8 cellular contexts compared by ENCODE assay signal in genomic region chr12:46268617-46269428, GRCh38. TPM values are rescaled to one million over a fixed set of nuclear protein-coding genes. Genes with fewer than 3 reads are reported as not detected.
A peak's percentile ranks its signal among the peaks of the same experiment; 100 is the strongest.
DNase-seq lines count a peak whose midpoint lies in the region; TF ChIP-seq lines count a peak whose summit lies in the region.

Gene SLC38A1 (minus strand): TSS chr12:46269043. CDS start chr12:46239800, 29,243 bp downstream.

- peaks cover 48% of the 10 kb centered on the region for H3K79me2 ChIP-seq in SU-DHL-6 (ENCODE audit: insufficient read depth, low read length)

- H4K20me1 ChIP-seq in SU-DHL-6 (ENCODE audit: low read depth, low read length), result peaks cover 24% of the 10 kb centered on the region

- TF ChIP-seq CTCF in GM10248 (IDR thresholded peaks at IDR 0.05; ENCODE audit: control extremely low read depth, extremely low read depth, low read depth, missing control alignments) (no peak), HFF-Myc (IDR thresholded peaks at IDR 0.05; ENCODE audit: low read depth, low read length, missing control alignments) (no peak), SU-DHL-6 (IDR thresholded peaks at IDR 0.05; ENCODE audit: insufficient read depth, low read length, poor library complexity, severe bottlenecking) (no peak), adrenal gland (IDR thresholded peaks at IDR 0.05) (no peak), right atrium auricular region (IDR thresholded peaks at IDR 0.05) (no peak)

- TF ChIP-seq POLR2A in adrenal gland (IDR thresholded peaks at IDR 0.05), result peak in 1 of 2 donors; percentile 48

- H2AFZ ChIP-seq in SU-DHL-6 (ENCODE audit: low read depth, low read length, severe bottlenecking), result peak within 1 kb of the TSS; percentile 76

- CTCF ChIA-PET in GM10248 (lab: Yijun Ruan, JAX), result interaction anchor here (0.7 to 2.7 kb wide), 6 partner anchors 15 to 283 kb away, joined by 3 to 7 read pairs (median 4); no protein-coding TSS in a partner anchor

- H3K4me1 ChIP-seq in adrenal gland (replicated peaks in 1 of 2) (peaks cover 19 to 20% of the 10 kb centered on the region in 2 donors), right atrium auricular region (peaks cover 0 to 40% of the 10 kb centered on the region in 2 donors)

- POLR2A ChIA-PET in GM10248 (lab: Yijun Ruan, JAX), result interaction anchor here (0.8 to 1.4 kb wide), 7 partner anchors 89 to 144 kb away, joined by 3 to 4 read pairs (median 3); no protein-coding TSS in a partner anchor

- 1 to 2% (median 1%) methylated on average over 34 to 72 of the region's 72 CpGs for WGBS in adrenal gland, 4 donors

- intact Hi-C loops in adrenal gland (cut with DNase I), result no loop called here

- H3K4me3 ChIP-seq in HFF-Myc (replicated peaks; ENCODE audit: low read depth, low read length) (peak within 1 kb of the TSS; percentile 91), SU-DHL-6 (ENCODE audit: insufficient read depth, low read length, poor library complexity, severe bottlenecking) (peak within 1 kb of the TSS; percentile 66), adrenal gland (peak within 1 kb of the TSS in 3 of 4 donors; percentile 41 to 61 (median 49)), right atrium auricular region (peak within 1 kb of the TSS; percentile 44 to 63)

- no peaks in the 10 kb centered on the region for H3K27me3 ChIP-seq in SU-DHL-6 (ENCODE audit: low read length)
- peaks cover 5% of the 10 kb centered on the region for H3K27me3 ChIP-seq in adrenal gland
- no peaks in the 10 kb centered on the region for H3K27me3 ChIP-seq in right atrium auricular region

- peaks cover 18% of the 10 kb centered on the region for H3F3A ChIP-seq in SU-DHL-6 (ENCODE audit: insufficient read depth)

- no peaks in the 10 kb centered on the region for H3K9me2 ChIP-seq in SU-DHL-6 (replicated peaks; ENCODE audit: insufficient read depth, low read length)

- H3K36me3 ChIP-seq in SU-DHL-6 (ENCODE audit: low read length), result no peaks in the 10 kb centered on the region
- H3K36me3 ChIP-seq in adrenal gland (replicated peaks in 1 of 2), result no peaks in the 10 kb centered on the region
- no peaks in the 10 kb centered on the region for H3K36me3 ChIP-seq in right atrium auricular region

- peak within 1 kb of the TSS; percentile 81 for H3K27ac ChIP-seq in SU-DHL-6 (ENCODE audit: low read depth, low read length)
- H3K27ac ChIP-seq in adrenal gland, result peak within 1 kb of the TSS in 2 of 5 donors; percentile 62 to 74
- H3K27ac ChIP-seq in right atrium auricular region, result peak within 1 kb of the TSS; percentile 87 to 88

- H3K9ac ChIP-seq in SU-DHL-6 (ENCODE audit: low read length), result peak within 1 kb of the TSS; percentile 94

- H3K4me2 ChIP-seq in SU-DHL-6 (ENCODE audit: low read depth, low read length, poor library complexity, severe bottlenecking), result peak within 1 kb of the TSS; percentile 95

- peak; percentile 86 for DNase-seq in GM10248 (ENCODE audit: extremely low spot score)
- no peak for DNase-seq in HFF-Myc (ENCODE audit: extremely low read depth, low read depth)
- DNase-seq in NAMALWA (ENCODE audit: low spot score), result peak; percentile 92
- DNase-seq in adrenal gland, result peak; percentile 74 to 85 (median 80)
- DNase-seq in right atrium auricular region (ENCODE audit: low spot score), result peak; percentile 86
- peak; percentile 77 for DNase-seq in putamen (ENCODE audit: low spot score)
- no peak for DNase-seq in GM19240 (ENCODE audit: insufficient read length, low spot score)

- no peaks in the 10 kb centered on the region for H3K9me3 ChIP-seq in SU-DHL-6 (ENCODE audit: insufficient read depth, low read length)
- H3K9me3 ChIP-seq in adrenal gland (replicated peaks in 1 of 3), result no peaks in the 10 kb centered on the region
- no peaks in the 10 kb centered on the region for H3K9me3 ChIP-seq in right atrium auricular region

RNA-seq across cellular contexts. Expression of gene SLC38A1, which starts in this region (rescaled TPM):
- total RNA-seq in adrenal gland (10 to 100 TPM in 2 of 8 donors, 1 to 10 TPM in 6; 4.5 to 14.7 (median 6.7) TPM), right atrium auricular region (100 to 1,000 TPM in 1 of 2 donors, 10 to 100 TPM in 1; 79.6 to 116 TPM)
- polyA plus RNA-seq in adrenal gland, result 10 to 100 TPM in 1 of 3 donors, 1 to 10 TPM in 2; 2.4 to 14.8 (median 2.9) TPM

Comparison
In these comparisons a context has a peak if more than half of its experiments do, and no peak if none do; other contexts are left out.
1. RNA of gene SLC38A1 (total RNA-seq): 79.6 to 116 TPM in right atrium auricular region; 4.5 to 14.7 TPM in adrenal gland; every median in the first group is over 4 times any median in the second.
2. DNase-seq: peak in GM10248 (single experiment), NAMALWA (single experiment), adrenal gland (7 of 7), right atrium auricular region (single experiment) and putamen (single experiment); none in HFF-Myc (single experiment) and GM19240 (single experiment).
3. Peak in every context shown above with its lines, with median percentiles within 50 percentile points of each other: H3K4me3 ChIP-seq.